20 cellular contexts compared by ENCODE assay signal in the genomic region with DNA sequence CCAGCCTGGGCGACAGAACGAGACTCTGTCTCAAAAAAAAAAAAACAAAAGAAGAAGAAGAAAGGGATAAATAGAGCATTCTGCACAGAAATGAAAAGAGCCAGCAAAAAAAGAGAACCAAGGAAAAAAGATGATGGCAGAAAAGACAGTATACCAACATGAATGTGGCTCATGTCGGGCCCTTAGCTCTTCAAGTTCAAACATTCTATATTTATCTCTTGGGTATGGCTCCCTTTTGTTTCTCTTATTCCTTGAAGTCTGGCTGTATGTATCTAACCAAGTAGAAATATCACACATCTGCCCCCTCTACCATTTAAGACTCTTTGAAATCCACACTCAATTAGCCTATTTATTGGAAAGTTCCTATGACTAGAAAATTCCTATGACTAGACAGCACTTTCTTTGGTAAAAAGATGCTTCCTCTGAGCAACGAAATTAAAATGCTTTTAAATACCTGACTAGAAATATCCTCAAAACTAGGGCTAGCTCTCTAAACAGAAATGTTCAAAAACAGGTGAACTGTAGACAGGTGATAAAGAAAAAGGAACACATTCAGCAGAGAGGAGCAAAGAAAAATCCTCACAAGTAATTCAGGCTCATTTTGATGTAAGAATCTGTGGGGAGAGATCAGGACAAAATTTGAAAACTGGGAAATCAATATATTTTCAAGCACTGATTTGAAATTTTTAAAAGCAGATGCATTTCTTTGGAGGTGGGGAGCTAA. TPM values are rescaled to one million over a fixed set of nuclear protein-coding genes. Genes with fewer than 3 reads are reported as not detected.
DNase-seq lines count a peak whose midpoint lies in the region; ATAC-seq and TF ChIP-seq lines count a peak whose summit lies in the region.
"Had no signal": no experiment of that assay in that cellular context is flagged by ENCODE, and none has a peak within 500 bp of the region (broad histone marks: within the 10 kb centered on the region; RNA-seq: fewer than 3 reads in every experiment).

No MANE protein-coding gene starts in this region.

- H2AFZ ChIP-seq in hepatocyte: no peak overlapping the region

- H3K36me3 ChIP-seq in colonic mucosa (no peaks in the 10 kb centered on the region), hepatocyte (replicated peaks; ENCODE audit: insufficient read depth, low read depth) (peaks cover 4% of the 10 kb centered on the region), ovary (no peaks in the 10 kb centered on the region), thoracic aorta (peaks cover 4% of the 10 kb centered on the region)

- peak overlapping the region; percentile 62 for H3K4me2 ChIP-seq in hepatocyte

- ATAC-seq in thoracic aorta (ENCODE audit: insufficient number of reproducible peaks, low FRiP score, low read depth): no peak
- no peak for ATAC-seq in HG03175 (IDR thresholded peaks at IDR 0.05; ENCODE audit: unreplicated experiment)
- ATAC-seq: activated T-helper 17 cell treated with anti-CD3 and anti-CD28 coated beads, Interleukin-2, amount 50 U/mL, for 72 hours; foreskin keratinocyte had no signal

- peaks cover 61% of the 10 kb centered on the region for H4K20me1 ChIP-seq in hepatocyte (ENCODE audit: insufficient read depth, poor library complexity, severe bottlenecking)

- WGBS in hepatocyte (ENCODE audit: low lambda C conversion rate, missing lambda C conversion rate): 78% methylated on average over 4 of the region's 4 CpGs
- WGBS in ovary, 3 donors: 69 to 74% (median 71%) methylated on average over 4 of the region's 4 CpGs

- intact Hi-C loops in colonic mucosa (cut with DNase I): no loop called here
- intact Hi-C loops in ovary (cut with DNase I): loop anchor here in 2 of 4 donors (10.0 kb wide), 2 partner anchors 76 to 86 kb away; no protein-coding TSS in a partner anchor

- H3K79me2 ChIP-seq in hepatocyte: peaks cover 65% of the 10 kb centered on the region

- no peaks in the 10 kb centered on the region for H3K27me3 ChIP-seq in colonic mucosa
- no peaks in the 10 kb centered on the region for H3K27me3 ChIP-seq in hepatocyte
- H3K27me3 ChIP-seq in ovary: no peaks in the 10 kb centered on the region
- H3K27me3 ChIP-seq in thoracic aorta (replicated peaks; ENCODE audit: insufficient read depth): no peaks in the 10 kb centered on the region
- H3K27me3 ChIP-seq: adrenal gland, foreskin keratinocyte had no signal

- DNase-seq in colonic mucosa (no peak), hepatocyte (ENCODE audit: low spot score) (no peak), ovary (no peak), thoracic aorta (ENCODE audit: low spot score) (no peak), NCI-H128 (lab: John Stamatoyannopoulos, UW; ENCODE audit: unreplicated experiment) (no peak), NCI-H2107 treated with DMSO at 0.1 percent for 48 hours (lab: John Stamatoyannopoulos, UW; ENCODE audit: unreplicated experiment) (no peak)
- no peak for DNase-seq in activated CD4-positive, CD25-positive, alpha-beta regulatory T cell (lab: John Stamatoyannopoulos, UW)
- DNase-seq: activated B cell treated with CpG ODN at 0.5 μM for 24 hours; adrenal gland; foreskin keratinocyte; NCI-H146; NCI-H345; stimulated activated CD4-positive, alpha-beta T cell treated with anti-CD3 and anti-CD28 coated beads, Interleukin-2, amount 100 ng/mL, for 48 hours; T-helper 1 cell had no signal

- H3K4me1 ChIP-seq in colonic mucosa (no peaks in the 10 kb centered on the region), hepatocyte (ENCODE audit: insufficient read depth) (peaks cover 13% of the 10 kb centered on the region), ovary (ENCODE audit: insufficient read depth) (peaks cover 3% of the 10 kb centered on the region), thoracic aorta (ENCODE audit: control insufficient read depth in 1 of 2, low read depth in 2 of 2) (no peaks in the 10 kb centered on the region)
- H3K4me1 ChIP-seq: foreskin keratinocyte had no signal

- no peaks in the 10 kb centered on the region for H3K9me2 ChIP-seq in hepatocyte (replicated peaks; ENCODE audit: insufficient read depth)

- no peak for TF ChIP-seq EP300 in ovary (IDR thresholded peaks at IDR 0.05)

- H3K9ac ChIP-seq in colonic mucosa (ENCODE audit: low read depth in 2 of 2, low read length in 2 of 2): peak overlapping the region in 1 of 2 donors; percentile 15

- TF ChIP-seq CTCF in colonic mucosa (IDR thresholded peaks at IDR 0.05) (no peak), hepatocyte (IDR thresholded peaks at IDR 0.05; ENCODE audit: poor library complexity) (no peak), ovary (IDR thresholded peaks at IDR 0.05) (no peak), thoracic aorta (IDR thresholded peaks at IDR 0.05) (no peak)

- TF ChIP-seq POLR2A in ovary (IDR thresholded peaks at IDR 0.05): no peak

- H3K27ac ChIP-seq in colonic mucosa: no peak overlapping the region
- peak overlapping the region; percentile 72 for H3K27ac ChIP-seq in hepatocyte
- peak overlapping the region in 1 of 2 donors; percentile 84 for H3K27ac ChIP-seq in ovary
- no peak overlapping the region for H3K27ac ChIP-seq in thoracic aorta
- H3K27ac ChIP-seq: foreskin keratinocyte had no signal

- no peaks in the 10 kb centered on the region for H3K9me3 ChIP-seq in colonic mucosa
- no peaks in the 10 kb centered on the region for H3K9me3 ChIP-seq in hepatocyte (ENCODE audit: low read depth)
- H3K9me3 ChIP-seq in ovary: no peaks in the 10 kb centered on the region
- H3K9me3 ChIP-seq in thoracic aorta: no peaks in the 10 kb centered on the region
- H3K9me3 ChIP-seq: adrenal gland had no signal

- H3K4me3 ChIP-seq in colonic mucosa (peak overlapping the region; percentile 36), hepatocyte (peak overlapping the region; percentile 51), ovary (peak overlapping the region; percentile 47), thoracic aorta (peak overlapping the region; percentile 29)
- H3K4me3 ChIP-seq: lung had no signal

RNA-seq across cellular contexts. Expression of gene SELENOP, which starts 2.6 kb away (rescaled TPM):
- total RNA-seq in colonic mucosa: 100 to 1,000 TPM; 171 to 687 TPM
- total RNA-seq in hepatocyte: 5,946 and 6,524 TPM in 2 replicates
- polyA plus RNA-seq in hepatocyte: 2,543 and 3,137 TPM in 2 replicates
- total RNA-seq in ovary: 100 to 1,000 TPM; 339 to 764 (median 590) TPM
- 100 to 1,000 TPM; 528 to 715 TPM for polyA plus RNA-seq in ovary
- total RNA-seq in thoracic aorta: 100 to 1,000 TPM; 302 to 392 TPM
- total RNA-seq: activated B cell treated with CpG ODN at 0.5 μM for 24 hours; activated CD8-positive, alpha-beta memory T cell treated with anti-CD3 and anti-CD28 coated beads for 36 hours; activated T-helper 17 cell treated with anti-CD3 and anti-CD28 coated beads, Interleukin-2, amount 50 U/mL, for 72 hours had no signal

RNA-seq across cellular contexts. Expression of gene CCDC152, which starts 52.4 kb away (rescaled TPM):
- total RNA-seq in colonic mucosa: under 1 TPM in 1 of 2 donors, not detected in 1; 0.27 TPM
- 1.8 and 2.0 TPM in 2 replicates for total RNA-seq in hepatocyte
- polyA plus RNA-seq in hepatocyte: 26.4 and 46.1 TPM in 2 replicates
- 1 to 10 TPM; 1.7 to 5.5 (median 3.7) TPM for total RNA-seq in ovary
- 1 to 10 TPM; 2.5 to 3.3 TPM for polyA plus RNA-seq in ovary
- total RNA-seq in thoracic aorta: 1 to 10 TPM in 1 of 2 donors, under 1 TPM in 1; 0.81 to 4.7 TPM
- total RNA-seq: G401, neural crest cell had no signal
